ENCODE assay signal across 10 cellular contexts in the genomic region with DNA sequence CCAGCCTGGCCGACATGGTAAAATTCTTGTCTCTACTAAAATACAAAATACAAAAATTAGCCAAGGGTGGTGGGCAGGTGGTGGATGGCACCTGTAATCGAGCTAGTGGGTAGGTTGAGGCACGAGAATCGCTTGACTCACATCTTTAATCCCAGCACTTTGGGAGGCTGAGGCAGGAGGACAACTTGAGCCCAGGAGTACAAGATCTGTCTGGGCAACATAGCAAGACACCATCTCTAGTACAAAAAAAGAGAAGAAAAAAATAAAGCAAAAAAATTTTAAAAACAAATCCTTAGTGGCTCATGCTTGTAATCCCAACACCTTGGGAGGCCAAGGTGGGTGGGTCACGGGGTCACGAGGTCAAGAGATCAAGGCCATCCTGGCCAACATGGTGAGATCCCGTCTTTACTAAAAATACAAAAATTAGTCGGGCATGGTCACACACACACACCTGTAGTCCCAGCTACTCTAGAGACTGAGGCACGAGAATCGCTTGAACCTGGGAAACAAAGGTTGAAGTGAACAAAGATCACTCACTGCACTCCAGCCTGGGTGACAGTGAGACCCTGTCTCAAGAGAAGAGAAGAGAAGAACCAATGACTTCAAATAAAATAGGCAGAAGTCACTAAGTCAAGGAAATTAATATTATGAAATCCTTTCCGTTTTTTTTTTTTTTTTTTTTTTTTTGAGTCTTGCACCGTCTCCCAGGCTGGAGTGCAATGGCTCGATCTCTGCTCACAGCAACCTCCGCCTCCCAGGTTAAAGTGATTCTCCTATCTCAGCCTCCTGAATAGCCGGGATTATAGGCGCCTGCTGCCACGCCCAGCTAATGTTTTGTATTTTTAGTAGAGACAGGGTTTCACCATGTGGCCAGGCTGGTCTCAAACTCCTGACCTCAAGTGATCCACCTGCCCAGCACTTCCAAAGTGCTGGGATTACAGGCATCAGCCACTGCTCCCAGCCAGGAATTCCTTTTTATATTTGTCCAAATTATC. TPM values are rescaled to one million over a fixed set of nuclear protein-coding genes. Genes with fewer than 3 reads are reported as not detected.
A peak's percentile ranks its signal among the peaks of the same experiment; 100 is the strongest.
DNase-seq lines count a peak whose midpoint lies in the region; ATAC-seq lines count a peak whose summit lies in the region.
"Had no signal": no experiment of that assay in that cellular context is flagged by ENCODE, and none has a peak within 500 bp of the region (broad histone marks: within the 10 kb centered on the region; RNA-seq: fewer than 3 reads in every experiment).

No MANE protein-coding gene starts in this region.

- ATAC-seq in stimulated activated memory B cell treated with anti-CD40 and anti-IgM and Interleukin-4, amounts not matched to agents 10 μg/mL and 1 μg/mL and 100 μg/mL, for 72 hours, result no peak
- ATAC-seq in HG02884 (IDR thresholded peaks at IDR 0.05; ENCODE audit: unreplicated experiment) (no peak), HG03280 (IDR thresholded peaks at IDR 0.05; ENCODE audit: unreplicated experiment) (no peak), GM18519 (IDR thresholded peaks at IDR 0.05; ENCODE audit: low FRiP score, unreplicated experiment) (no peak)

- peaks cover 21% of the 10 kb centered on the region for H3K36me3 Mint-ChIP-seq in activated T-helper 1 cell treated with anti-CD3 and anti-CD28 coated beads, Interleukin-12 subunit alpha, Interleukin-12 subunit beta, Interleukin-2, Interleukin-4 antibody, amounts not matched to agents 30 ng/mL and 10 ng/mL and 1 ng/mL, durations not matched to agents 14 hours and 24 hours and 36 hours (ENCODE audit: low read depth)
- H3K36me3 Mint-ChIP-seq in immature natural killer cell, result no peaks in the 10 kb centered on the region
- no peaks in the 10 kb centered on the region for H3K36me3 Mint-ChIP-seq in stimulated activated memory B cell treated with anti-CD40 and anti-IgM and Interleukin-4, amounts not matched to agents 10 μg/mL and 1 μg/mL and 100 μg/mL, for 72 hours

- peaks cover 50% of the 10 kb centered on the region for H3K4me1 Mint-ChIP-seq in activated T-helper 1 cell treated with anti-CD3 and anti-CD28 coated beads, Interleukin-12 subunit alpha, Interleukin-12 subunit beta, Interleukin-2, Interleukin-4 antibody, amounts not matched to agents 30 ng/mL and 10 ng/mL and 1 ng/mL, durations not matched to agents 14 hours and 24 hours and 36 hours (ENCODE audit: low read depth)
- peaks cover 67 to 79% of the 10 kb centered on the region in 2 donors for H3K4me1 Mint-ChIP-seq in immature natural killer cell
- H3K4me1 Mint-ChIP-seq in stimulated activated memory B cell treated with anti-CD40 and anti-IgM and Interleukin-4, amounts not matched to agents 10 μg/mL and 1 μg/mL and 100 μg/mL, for 72 hours, result peaks cover 53% of the 10 kb centered on the region

- peak overlapping the region; percentile 65 for H3K27ac Mint-ChIP-seq in activated T-helper 1 cell treated with anti-CD3 and anti-CD28 coated beads, Interleukin-12 subunit alpha, Interleukin-12 subunit beta, Interleukin-2, Interleukin-4 antibody, amounts not matched to agents 30 ng/mL and 10 ng/mL and 1 ng/mL, durations not matched to agents 14 hours and 24 hours and 36 hours
- peak overlapping the region; percentile 49 to 89 (median 79) for H3K27ac Mint-ChIP-seq in immature natural killer cell
- H3K27ac Mint-ChIP-seq in stimulated activated memory B cell treated with anti-CD40 and anti-IgM and Interleukin-4, amounts not matched to agents 10 μg/mL and 1 μg/mL and 100 μg/mL, for 72 hours, result peak overlapping the region; percentile 85

- no peak overlapping the region for H3K4me3 Mint-ChIP-seq in activated T-helper 1 cell treated with anti-CD3 and anti-CD28 coated beads, Interleukin-12 subunit alpha, Interleukin-12 subunit beta, Interleukin-2, Interleukin-4 antibody, amounts not matched to agents 30 ng/mL and 10 ng/mL and 1 ng/mL, durations not matched to agents 14 hours and 24 hours and 36 hours
- peak overlapping the region; percentile 24 to 67 (median 55) for H3K4me3 Mint-ChIP-seq in immature natural killer cell
- peak overlapping the region; percentile 1 for H3K4me3 Mint-ChIP-seq in stimulated activated memory B cell treated with anti-CD40 and anti-IgM and Interleukin-4, amounts not matched to agents 10 μg/mL and 1 μg/mL and 100 μg/mL, for 72 hours

- peak; percentile 28 for DNase-seq in NOMO-1 treated with DMSO at 0.1 percent for 48 hours (lab: John Stamatoyannopoulos, UW; ENCODE audit: unreplicated experiment)
- no peak for DNase-seq in NOMO-1 treated with dmso at 0.1 percent for 144 hours (lab: John Stamatoyannopoulos, UW; ENCODE audit: unreplicated experiment)
- no peak for DNase-seq in activated T-helper 1 cell treated with anti-CD3 and anti-CD28 coated beads, Interleukin-12 subunit alpha, Interleukin-12 subunit beta, Interleukin-2, Interleukin-4 antibody, amounts not matched to agents 30 ng/mL and 10 ng/mL and 1 ng/mL, durations not matched to agents 14 hours and 24 hours and 36 hours (ENCODE audit: low spot score)
- no peak for DNase-seq in immature natural killer cell
- DNase-seq: 8988T, dermis blood vessel endothelial cell had no signal

- no peaks in the 10 kb centered on the region for H3K9me3 Mint-ChIP-seq in activated T-helper 1 cell treated with anti-CD3 and anti-CD28 coated beads, Interleukin-12 subunit alpha, Interleukin-12 subunit beta, Interleukin-2, Interleukin-4 antibody, amounts not matched to agents 30 ng/mL and 10 ng/mL and 1 ng/mL, durations not matched to agents 14 hours and 24 hours and 36 hours
- H3K9me3 Mint-ChIP-seq in immature natural killer cell, result no peaks in the 10 kb centered on the region
- H3K9me3 Mint-ChIP-seq in stimulated activated memory B cell treated with anti-CD40 and anti-IgM and Interleukin-4, amounts not matched to agents 10 μg/mL and 1 μg/mL and 100 μg/mL, for 72 hours, result no peaks in the 10 kb centered on the region

- H3K27me3 Mint-ChIP-seq in activated T-helper 1 cell treated with anti-CD3 and anti-CD28 coated beads, Interleukin-12 subunit alpha, Interleukin-12 subunit beta, Interleukin-2, Interleukin-4 antibody, amounts not matched to agents 30 ng/mL and 10 ng/mL and 1 ng/mL, durations not matched to agents 14 hours and 24 hours and 36 hours (ENCODE audit: insufficient read depth), result no peaks in the 10 kb centered on the region
- H3K27me3 Mint-ChIP-seq in immature natural killer cell (ENCODE audit: low read depth in 3 of 3), result peaks cover 0 to 2% (median 0%) of the 10 kb centered on the region in 3 donors
- no peaks in the 10 kb centered on the region for H3K27me3 Mint-ChIP-seq in stimulated activated memory B cell treated with anti-CD40 and anti-IgM and Interleukin-4, amounts not matched to agents 10 μg/mL and 1 μg/mL and 100 μg/mL, for 72 hours

- intact Hi-C loops in activated T-helper 1 cell treated with anti-CD3 and anti-CD28 coated beads, Interleukin-12 subunit alpha, Interleukin-12 subunit beta, Interleukin-2, Interleukin-4 antibody, amounts not matched to agents 30 ng/mL and 10 ng/mL and 1 ng/mL, durations not matched to agents 14 hours and 24 hours and 36 hours (cut with micrococcal nuclease), result no loop called here

RNA-seq across cellular contexts. Expression of a gene that starts 4.9 kb away (rescaled TPM):
- 376 and 381 TPM in 2 replicates for total RNA-seq in activated T-helper 1 cell treated with anti-CD3 and anti-CD28 coated beads, Interleukin-12 subunit alpha, Interleukin-12 subunit beta, Interleukin-2, Interleukin-4 antibody, amounts not matched to agents 30 ng/mL and 10 ng/mL and 1 ng/mL, durations not matched to agents 14 hours and 24 hours and 36 hours
- 1,000 to 10,000 TPM in 1 of 3 donors, 100 to 1,000 TPM in 2; 863 to 1,056 (median 891) TPM for polyA plus RNA-seq in immature natural killer cell

RNA-seq across cellular contexts. Expression of a gene that starts 5.4 kb away (rescaled TPM):
- 27.8 and 30.0 TPM in 2 replicates for total RNA-seq in activated T-helper 1 cell treated with anti-CD3 and anti-CD28 coated beads, Interleukin-12 subunit alpha, Interleukin-12 subunit beta, Interleukin-2, Interleukin-4 antibody, amounts not matched to agents 30 ng/mL and 10 ng/mL and 1 ng/mL, durations not matched to agents 14 hours and 24 hours and 36 hours
- 10 to 100 TPM; 57.3 to 86.2 (median 62.6) TPM for polyA plus RNA-seq in immature natural killer cell

RNA-seq across cellular contexts. Expression of a gene that starts 15.4 kb away (rescaled TPM):
- total RNA-seq in activated T-helper 1 cell treated with anti-CD3 and anti-CD28 coated beads, Interleukin-12 subunit alpha, Interleukin-12 subunit beta, Interleukin-2, Interleukin-4 antibody, amounts not matched to agents 30 ng/mL and 10 ng/mL and 1 ng/mL, durations not matched to agents 14 hours and 24 hours and 36 hours, result 2.2 and 2.7 TPM in 2 replicates
- polyA plus RNA-seq in immature natural killer cell, result 1 to 10 TPM; 2.9 to 8.2 (median 4.8) TPM

RNA-seq across cellular contexts. Expression of a gene that starts 22.3 kb away (rescaled TPM):
- 13.5 and 14.1 TPM in 2 replicates for total RNA-seq in activated T-helper 1 cell treated with anti-CD3 and anti-CD28 coated beads, Interleukin-12 subunit alpha, Interleukin-12 subunit beta, Interleukin-2, Interleukin-4 antibody, amounts not matched to agents 30 ng/mL and 10 ng/mL and 1 ng/mL, durations not matched to agents 14 hours and 24 hours and 36 hours
- 10 to 100 TPM in 1 of 3 donors, 1 to 10 TPM in 2; 3.2 to 11.9 (median 4.2) TPM for polyA plus RNA-seq in immature natural killer cell

RNA-seq across cellular contexts. Expression of a gene that starts 48.7 kb away (rescaled TPM):
- total RNA-seq in activated T-helper 1 cell treated with anti-CD3 and anti-CD28 coated beads, Interleukin-12 subunit alpha, Interleukin-12 subunit beta, Interleukin-2, Interleukin-4 antibody, amounts not matched to agents 30 ng/mL and 10 ng/mL and 1 ng/mL, durations not matched to agents 14 hours and 24 hours and 36 hours, result 181 and 188 TPM in 2 replicates
- 100 to 1,000 TPM; 127 to 194 (median 131) TPM for polyA plus RNA-seq in immature natural killer cell
